32 cellular contexts compared by ENCODE assay signal in the genomic region with DNA sequence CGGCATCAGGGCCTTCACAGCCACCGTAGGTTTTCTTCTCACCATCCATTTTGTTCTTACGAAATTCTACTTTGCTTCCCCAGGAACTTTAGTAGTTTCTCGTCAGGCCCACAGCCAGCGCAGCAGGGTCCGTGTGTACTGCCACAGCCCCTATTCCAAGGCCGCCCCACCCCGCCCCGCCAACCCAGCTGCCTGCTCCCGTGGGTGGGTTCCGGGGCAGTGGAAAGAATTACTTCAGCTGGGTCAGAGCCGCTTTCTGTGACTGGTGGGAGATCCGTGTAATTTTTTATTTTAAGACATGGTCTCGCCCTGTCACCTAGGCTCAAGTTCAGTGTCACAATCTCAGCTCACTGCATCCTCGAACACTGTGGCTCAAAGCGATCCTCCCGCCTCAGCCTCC. TPM values are rescaled to one million over a fixed set of nuclear protein-coding genes. Genes with fewer than 3 reads are reported as not detected.
"Had no signal": no experiment of that assay in that cellular context is flagged by ENCODE, and none has a peak within 500 bp of the region (broad histone marks: within the 10 kb centered on the region; RNA-seq: fewer than 3 reads in every experiment).

No MANE protein-coding gene starts in this region.

- H3K27ac ChIP-seq: stomach, suprapubic skin, thoracic aorta, thyroid gland, tibial artery, tibial nerve, transverse colon, upper lobe of left lung, upper lobe of right lung, uterus, vagina had no signal

- H3K4me3 ChIP-seq: stomach, suprapubic skin, thoracic aorta, thyroid gland, tibial artery, tibial nerve, transverse colon, upper lobe of left lung, upper lobe of right lung, uterus, vagina had no signal

- H3K27me3 ChIP-seq: stomach, suprapubic skin, thyroid gland, tibial artery, tibial nerve, transverse colon, upper lobe of left lung, upper lobe of right lung, uterus, vagina had no signal

- H3K36me3 ChIP-seq: stomach, suprapubic skin, thoracic aorta, thyroid gland, tibial artery, tibial nerve, transverse colon, upper lobe of left lung, upper lobe of right lung, uterus, vagina had no signal

- DNase-seq: stimulated activated CD4-positive, alpha-beta T cell treated with anti-CD3 and anti-CD28 coated beads, Interleukin-2, amount 100 ng/mL, for 48 hours; stimulated activated CD4-positive, alpha-beta T cell treated with anti-CD3 and anti-CD28 coated beads, Interleukin-4, amount 100 ng/mL, for 1 hour; stimulated activated CD4-positive, alpha-beta T cell treated with anti-CD3 and anti-CD28 coated beads, Interleukin-4, amount 100 ng/mL, for 24 hours; stimulated activated CD4-positive, alpha-beta T cell treated with anti-CD3 and anti-CD28 coated beads, Interleukin-4, amount 100 ng/mL, for 4 hours; stimulated activated CD8-positive, alpha-beta memory T cell treated with anti-CD3 and anti-CD28 coated beads, Interleukin-4, amount 100 ng/mL, for 48 hours; stimulated activated naive B cell treated with anti-CD40 and anti-IgM and Interleukin-4, amounts not matched to agents 10 μg/mL and 1 μg/mL and 100 μg/mL, for 72 hours; stimulated activated naive CD4-positive, alpha-beta T cell; stimulated activated naive CD4-positive, alpha-beta T cell treated with Interleukin-2 at 50 U/mL for 16 hours; stimulated activated naive CD8-positive, alpha-beta T cell treated with anti-CD3 and anti-CD28 coated beads, Interleukin-15, amount 100 ng/mL, for 72 hours; stimulated activated naive CD8-positive, alpha-beta T cell treated with anti-CD3 and anti-CD28 coated beads, Interleukin-15, Interleukin-2, amounts not matched to agents 100 U/mL and 50 U/mL, for 24 hours; stomach; substantia nigra; thyroid gland; tibial artery; transverse colon; trophoblast cell; upper lobe of right lung; uterus had no signal

- H3K36me3 Mint-ChIP-seq: stimulated activated effector memory CD8-positive, alpha-beta T cell treated with anti-CD3 and anti-CD28 coated beads, Interleukin-12 subunit alpha, Interleukin-12 subunit beta, amount 100 ng/mL, for 72 hours; stimulated activated memory B cell treated with anti-CD40 and anti-IgM and Interleukin-4, amounts not matched to agents 10 μg/mL and 1 μg/mL and 100 μg/mL, for 72 hours had no signal

- H3K4me1 ChIP-seq: stomach, suprapubic skin, thyroid gland, tibial artery, tibial nerve, transverse colon, upper lobe of left lung, upper lobe of right lung, uterus, vagina had no signal

- H3K9me3 Mint-ChIP-seq: stimulated activated effector memory CD8-positive, alpha-beta T cell treated with anti-CD3 and anti-CD28 coated beads, Interleukin-12 subunit alpha, Interleukin-12 subunit beta, amount 100 ng/mL, for 72 hours; stimulated activated naive CD8-positive, alpha-beta T cell treated with anti-CD3 and anti-CD28 coated beads, Interleukin-15, Interleukin-2, amounts not matched to agents 100 ng/mL and 50 ng/mL, for 24 hours had no signal

- H3K9me3 ChIP-seq: thoracic aorta, thyroid gland, tibial artery, transverse colon, upper lobe of left lung, upper lobe of right lung, uterus, vagina had no signal

- H3K4me3 Mint-ChIP-seq: stimulated activated effector memory CD8-positive, alpha-beta T cell treated with anti-CD3 and anti-CD28 coated beads, Interleukin-12 subunit alpha, Interleukin-12 subunit beta, amount 100 ng/mL, for 72 hours; stimulated activated memory B cell treated with anti-CD40 and anti-IgM and Interleukin-4, amounts not matched to agents 10 μg/mL and 1 μg/mL and 100 μg/mL, for 72 hours; stimulated activated naive B cell treated with anti-CD40 and anti-IgM and Interleukin-4, amounts not matched to agents 10 μg/mL and 1 μg/mL and 100 μg/mL, for 72 hours; stimulated activated naive CD8-positive, alpha-beta T cell treated with anti-CD3 and anti-CD28 coated beads, Interleukin-15, amount 100 ng/mL, for 72 hours; stimulated activated naive CD8-positive, alpha-beta T cell treated with anti-CD3 and anti-CD28 coated beads, Interleukin-15, Interleukin-2, amounts not matched to agents 100 ng/mL and 50 ng/mL, for 24 hours; type B pancreatic cell had no signal

- ATAC-seq: stimulated activated effector memory CD8-positive, alpha-beta T cell treated with anti-CD3 and anti-CD28 coated beads, Interleukin-12 subunit alpha, Interleukin-12 subunit beta, amount 100 ng/mL, for 72 hours; stimulated activated memory B cell treated with anti-CD40 and anti-IgM and Interleukin-4, amounts not matched to agents 10 μg/mL and 1 μg/mL and 100 μg/mL, for 72 hours; stimulated activated naive B cell treated with anti-CD40 and anti-IgM and Interleukin-4, amounts not matched to agents 10 μg/mL and 1 μg/mL and 100 μg/mL, for 72 hours; stimulated activated naive CD8-positive, alpha-beta T cell treated with anti-CD3 and anti-CD28 coated beads, Interleukin-15, amount 100 ng/mL, for 72 hours; stimulated activated naive CD8-positive, alpha-beta T cell treated with anti-CD3 and anti-CD28 coated beads, Interleukin-15, Interleukin-2, amounts not matched to agents 100 U/mL and 50 U/mL, for 24 hours; upper lobe of right lung had no signal

- H3K27me3 Mint-ChIP-seq: stimulated activated memory B cell treated with anti-CD40 and anti-IgM and Interleukin-4, amounts not matched to agents 10 μg/mL and 1 μg/mL and 100 μg/mL, for 72 hours; stimulated activated naive CD8-positive, alpha-beta T cell treated with anti-CD3 and anti-CD28 coated beads, Interleukin-15, amount 100 ng/mL, for 72 hours; type B pancreatic cell had no signal

- H3K4me1 Mint-ChIP-seq: stimulated activated effector memory CD8-positive, alpha-beta T cell treated with anti-CD3 and anti-CD28 coated beads, Interleukin-12 subunit alpha, Interleukin-12 subunit beta, amount 100 ng/mL, for 72 hours; stimulated activated memory B cell treated with anti-CD40 and anti-IgM and Interleukin-4, amounts not matched to agents 10 μg/mL and 1 μg/mL and 100 μg/mL, for 72 hours; stimulated activated naive B cell treated with anti-CD40 and anti-IgM and Interleukin-4, amounts not matched to agents 10 μg/mL and 1 μg/mL and 100 μg/mL, for 72 hours; stimulated activated naive CD8-positive, alpha-beta T cell treated with anti-CD3 and anti-CD28 coated beads, Interleukin-15, amount 100 ng/mL, for 72 hours had no signal

- H3K27ac Mint-ChIP-seq: stimulated activated effector memory CD8-positive, alpha-beta T cell treated with anti-CD3 and anti-CD28 coated beads, Interleukin-12 subunit alpha, Interleukin-12 subunit beta, amount 100 ng/mL, for 72 hours; stimulated activated memory B cell treated with anti-CD40 and anti-IgM and Interleukin-4, amounts not matched to agents 10 μg/mL and 1 μg/mL and 100 μg/mL, for 72 hours; stimulated activated naive B cell treated with anti-CD40 and anti-IgM and Interleukin-4, amounts not matched to agents 10 μg/mL and 1 μg/mL and 100 μg/mL, for 72 hours; stimulated activated naive CD8-positive, alpha-beta T cell treated with anti-CD3 and anti-CD28 coated beads, Interleukin-15, amount 100 ng/mL, for 72 hours; stimulated activated naive CD8-positive, alpha-beta T cell treated with anti-CD3 and anti-CD28 coated beads, Interleukin-15, Interleukin-2, amounts not matched to agents 100 ng/mL and 50 ng/mL, for 24 hours; type B pancreatic cell had no signal

RNA-seq across cellular contexts. Expression of a gene that starts 4.2 kb away (rescaled TPM):
- total RNA-seq: subcutaneous adipose tissue, suprapubic skin, thoracic aorta, ureter, urinary bladder, uterus, vagina had no signal

RNA-seq across cellular contexts. Expression of a gene that starts 36.4 kb away (rescaled TPM):
- total RNA-seq: stomach, subcutaneous adipose tissue, suprapubic skin, temporal lobe, thoracic aorta, thyroid gland, tibial nerve, transverse colon, upper lobe of left lung, upper lobe of right lung, ureter, urinary bladder, uterus, vagina had no signal
- polyA plus RNA-seq: stomach, urinary bladder had no signal

RNA-seq across cellular contexts. Expression of a gene that starts 56.2 kb away (rescaled TPM):
- total RNA-seq: stomach, subcutaneous adipose tissue, suprapubic skin, temporal lobe, thoracic aorta, thyroid gland, tibial nerve, transverse colon, upper lobe of left lung, upper lobe of right lung, ureter, urinary bladder, uterus, vagina had no signal
- polyA plus RNA-seq: stomach, thymus, urinary bladder had no signal
